ENCODE assay signal across 19 cellular contexts in genomic region chr15:74411686-74412085, GRCh38. TPM values are rescaled to one million over a fixed set of nuclear protein-coding genes. Genes with fewer than 3 reads are reported as not detected.
DNase-seq lines count a peak whose midpoint lies in the region; ATAC-seq, FAIRE-seq and TF ChIP-seq lines count a peak whose summit lies in the region.
"Had no signal": no experiment of that assay in that cellular context is flagged by ENCODE, and none has a peak within 500 bp of the region (broad histone marks: within the 10 kb centered on the region; RNA-seq: fewer than 3 reads in every experiment).

No MANE protein-coding gene starts in this region.

- H3K4me1 ChIP-seq in Karpas-422 (ENCODE audit: low read length) (peaks cover 95% of the 10 kb centered on the region), K562 (replicated peaks in 1 of 2; ENCODE audit: control insufficient read depth in 2 of 2, insufficient read depth in 2 of 2, low read length in 2 of 2) (peaks cover 14 to 49% of the 10 kb centered on the region in 2 experiments; a peak in 4 of 5 replicates)
- H3K4me1 ChIP-seq: Peyer's patch had no signal

- no peaks in the 10 kb centered on the region for H3K9me3 Mint-ChIP-seq in activated T-cell treated with anti-CD3 and anti-CD28 coated beads, Interleukin-2, amount 50 U/mL, for 24 hours
- H3K9me3 Mint-ChIP-seq: CD4-positive, alpha-beta memory T cell had no signal

- H3K79me2 ChIP-seq in Karpas-422 (ENCODE audit: low read length) (no peaks in the 10 kb centered on the region), K562 (ENCODE audit: control insufficient read depth, insufficient read depth, low read length) (no peaks in the 10 kb centered on the region)

- no peak for TF ChIP-seq EP300 in K562 (IDR thresholded peaks at IDR 0.05; ENCODE audit: low read length)

- DNase-seq in activated T-cell treated with anti-CD3 and anti-CD28 coated beads, Interleukin-2, amount 50 U/mL, for 24 hours = no peak
- DNase-seq in activated T-cell treated with anti-CD3 and anti-CD28 coated beads, Interleukin-2, amount 50 U/mL, for 48 hours = no peak
- DNase-seq in Karpas-422 = peak; percentile 84
- no peak for DNase-seq in K562 (ENCODE audit: extremely low read depth in 1 of 4, low spot score in 3 of 4)
- no peak for DNase-seq in NCI-H1092 treated with DMSO at 0.1 percent for 48 hours (lab: John Stamatoyannopoulos, UW)
- DNase-seq: 8988T; CD4-positive, alpha-beta memory T cell; DMS79; HCEC 1CT; KG1; NCI-H146; NCI-H2081; NCI-H82; Peyer's patch; SHP77 had no signal

- FAIRE-seq in K562 (lab: Jason Lieb, UNC) = no peak

- peak overlapping the region; percentile 52 for H3K9ac ChIP-seq in Karpas-422 (ENCODE audit: low read length)
- peak overlapping the region in 1 of 2 experiments; percentile 55; a peak in 2 of 4 replicates for H3K9ac ChIP-seq in K562 (ENCODE audit: insufficient read depth in 1 of 2, low read depth in 2 of 2, low read length in 2 of 2)

- ATAC-seq in K562 (no peak), HG02870 (IDR thresholded peaks at IDR 0.05; ENCODE audit: unreplicated experiment) (no peak), GM21528 (IDR thresholded peaks at IDR 0.05; ENCODE audit: low FRiP score, unreplicated experiment) (no peak)

- no peaks in the 10 kb centered on the region for H3K27me3 Mint-ChIP-seq in activated T-cell treated with anti-CD3 and anti-CD28 coated beads, Interleukin-2, amount 50 U/mL, for 24 hours
- H3K27me3 Mint-ChIP-seq: CD4-positive, alpha-beta memory T cell had no signal

- peaks cover 79% of the 10 kb centered on the region for H3K36me3 Mint-ChIP-seq in activated T-cell treated with anti-CD3 and anti-CD28 coated beads, Interleukin-2, amount 50 U/mL, for 24 hours (ENCODE audit: low read depth)

- intact Hi-C loops in K562 (cut with micrococcal nuclease) = no loop called here

- no peak for TF ChIP-seq CTCF in K562 (IDR thresholded peaks at IDR 0.05 in 2 of 3, conservative IDR thresholded peaks at IDR 0.05 in 1 of 3; ENCODE audit: insufficient read depth in 2 of 3, low read depth in 1 of 3, low read length in 3 of 3)

- peaks cover 3% of the 10 kb centered on the region for H3K9me1 ChIP-seq in K562 (ENCODE audit: control insufficient read depth, insufficient read depth, low read length)

- CTCF ChIA-PET in K562 (lab: Yijun Ruan, JAX; ENCODE audit: low intra/inter-chr PET ratio) = no interaction called here

- H2AFZ ChIP-seq in Karpas-422 (ENCODE audit: low read length) (no peak overlapping the region), K562 (ENCODE audit: low read depth, low read length) (no peak overlapping the region)

- peak overlapping the region; percentile 69 for H3K4me2 ChIP-seq in Karpas-422 (ENCODE audit: low read depth, low read length, poor library complexity, severe bottlenecking)
- no peak overlapping the region for H3K4me2 ChIP-seq in K562 (ENCODE audit: insufficient read depth, low read length)

- peak overlapping the region; percentile 65 for H3K27ac Mint-ChIP-seq in activated T-cell treated with anti-CD3 and anti-CD28 coated beads, Interleukin-2, amount 50 U/mL, for 24 hours
- H3K27ac Mint-ChIP-seq: CD4-positive, alpha-beta memory T cell had no signal

- H4K20me1 ChIP-seq in Karpas-422 (ENCODE audit: insufficient read depth, low read depth, low read length) (peaks cover 10% of the 10 kb centered on the region; the same call in 1 of the 2 replicates), K562 (replicated peaks; ENCODE audit: control insufficient read depth, insufficient read depth, low read length) (no peaks in the 10 kb centered on the region)

- H3K9me3 ChIP-seq in Karpas-422 (ENCODE audit: low read length) = no peaks in the 10 kb centered on the region
- no peaks in the 10 kb centered on the region for H3K9me3 ChIP-seq in K562 (replicated peaks; ENCODE audit: control insufficient read depth, insufficient read depth, low read depth, low read length)
- H3K9me3 ChIP-seq: Peyer's patch had no signal

- TF ChIP-seq RAD21 in K562 (CRISPR knock-in tag; conservative IDR thresholded peaks at IDR 0.05 in 1 of 2, IDR thresholded peaks at IDR 0.05 in 1 of 2) = no peak

- in situ Hi-C loops in K562 (cut with MboI) = no loop called here

- H3K4me1 Mint-ChIP-seq in activated T-cell treated with anti-CD3 and anti-CD28 coated beads, Interleukin-2, amount 50 U/mL, for 24 hours (ENCODE audit: low read depth) = peaks cover 36% of the 10 kb centered on the region
- H3K4me1 Mint-ChIP-seq: CD4-positive, alpha-beta memory T cell had no signal

- POLR2A ChIA-PET in K562 (lab: Yijun Ruan, JAX) = interaction anchor here (0.6 to 3.5 kb wide), 5 partner anchors 10 to 505 kb away, joined by 3 to 24 read pairs (median 6); no protein-coding TSS in a partner anchor

- H3K27ac ChIP-seq in Karpas-422 (ENCODE audit: low read length) (peak overlapping the region; percentile 51), K562 (ENCODE audit: extremely low read depth, low read depth, low read length) (no peak overlapping the region), temporal lobe (ENCODE audit: low read depth, low read length) (peak overlapping the region; percentile 68)
- H3K27ac ChIP-seq: Peyer's patch had no signal

- TF ChIP-seq POLR2A in K562 (conservative IDR thresholded peaks at IDR 0.05) = no peak

- WGBS in K562 (ENCODE audit: insufficient coverage, low coverage, missing lambda C conversion rate) = 87% methylated on average over 12 of the region's 12 CpGs

- H3K4me3 ChIP-seq in Karpas-422 (ENCODE audit: low read length) = peak overlapping the region; percentile 50
- no peak overlapping the region for H3K4me3 ChIP-seq in K562
- H3K4me3 ChIP-seq: Peyer's patch had no signal

- H3K27me3 ChIP-seq in Karpas-422 (ENCODE audit: low read length) (no peaks in the 10 kb centered on the region), K562 (ENCODE audit: control insufficient read depth in 2 of 2, insufficient read depth in 2 of 2, low read length in 2 of 2) (no peaks in the 10 kb centered on the region)
- H3K27me3 ChIP-seq: Peyer's patch had no signal

- H3K36me3 ChIP-seq in Karpas-422 (ENCODE audit: insufficient read depth, low read length) (peaks cover 9% of the 10 kb centered on the region; the same call in 1 of the 2 replicates), K562 (ENCODE audit: control insufficient read depth, insufficient read depth, low read length) (peaks cover 65% of the 10 kb centered on the region; the same call in 2 of the 3 replicates)
- H3K36me3 ChIP-seq: Peyer's patch had no signal

- no TSS peak for BruUV-seq in K562 (replicated peaks; lab: Mats Ljungman, UMichigan)

- no peaks in the 10 kb centered on the region for H3K9me2 ChIP-seq in Karpas-422 (replicated peaks; ENCODE audit: insufficient read depth, low read length)

- no peak overlapping the region for H3K4me3 Mint-ChIP-seq in activated T-cell treated with anti-CD3 and anti-CD28 coated beads, Interleukin-2, amount 50 U/mL, for 24 hours
- H3K4me3 Mint-ChIP-seq: CD4-positive, alpha-beta memory T cell had no signal

RNA-seq across cellular contexts. Expression of gene SEMA7A, which starts 22.1 kb away (rescaled TPM):
- 41.6 and 49.1 TPM in 2 replicates for total RNA-seq in Karpas-422 (2014; rRNA removed; shearing (Covaris generic); ENCODE audit: low replicate concordance)
- total RNA-seq in K562 (2011; cell fraction: chromatin; rRNA removed; ENCODE audit: low replicate concordance) = 17.2 and 52.5 TPM in 2 replicates
- total RNA-seq in K562 (2011; cell fraction: nucleolus; rRNA removed) = 48.0 and 55.7 TPM in 2 replicates
- 32.8 and 33.4 TPM in 2 replicates for total RNA-seq in K562 (2011; cell fraction: nucleoplasm; rRNA removed)
- total RNA-seq in K562 (2014; rRNA removed) (4.8 and 5.7 TPM in 2 replicates), K562 (2014; rRNA removed; fragmentation: Illumina TruSeq; extraction: Trizol) (1.7 and 3.3 TPM in 2 replicates), K562 (2015; rRNA removed; fragmentation: Illumina TruSeq; extraction: Trizol) (6.1 and 6.6 TPM in 2 replicates), K562 (2021) (6.2 and 6.8 TPM in 2 replicates), temporal lobe (25.8 TPM)
- polyA plus RNA-seq in K562 (2011; rRNA removed) (8.2 and 12.8 TPM in 2 replicates), K562 (2014; fragmentation: Illumina TruSeq; extraction: Trizol) (6.4 and 6.8 TPM in 2 replicates), K562 (2014; fragmentation: Nextera tagmentation; extraction: Ambion mirVana) (under 1 TPM in 1 of 2 experiments, not detected in 1; 0.04 TPM), K562 (2014; rRNA removed) (3.6 and 7.2 TPM in 2 replicates)
- polyA plus RNA-seq in K562 (2011; cell fraction: cytosol; rRNA removed) = 15.1 and 15.7 TPM in 2 replicates
- polyA plus RNA-seq in K562 (2011; cell fraction: nucleus; rRNA removed) = 24.4 and 28.1 TPM in 2 replicates
- 12.7 and 16.6 TPM in 2 replicates for polyA plus RNA-seq in K562 (2012)
- polyA minus RNA-seq in K562 (2011; rRNA and poly(A)+ RNA removed) = 7.0 and 9.6 TPM in 2 replicates
- 8.2 and 10.7 TPM in 2 replicates for polyA minus RNA-seq in K562 (2011; cell fraction: cytosol; rRNA and poly(A)+ RNA removed)
- 8.9 and 13.2 TPM in 2 replicates for polyA minus RNA-seq in K562 (2011; cell fraction: nucleus; rRNA and poly(A)+ RNA removed)

RNA-seq across cellular contexts. Expression of gene CYP11A1, which starts 44.2 kb away (rescaled TPM):
- total RNA-seq in Karpas-422 (2014; rRNA removed; shearing (Covaris generic); ENCODE audit: low replicate concordance) = not detected in 2 replicates
- total RNA-seq in K562 (2011; cell fraction: chromatin; rRNA removed; ENCODE audit: low replicate concordance) = 0.21 TPM in 1 of 2 replicates, not detected in the other
- total RNA-seq in K562 (2011; cell fraction: nucleolus; rRNA removed) = not detected in 2 replicates
- total RNA-seq in K562 (2011; cell fraction: nucleoplasm; rRNA removed) = not detected in 2 replicates
- total RNA-seq in K562 (2014; rRNA removed) = 0.12 TPM in 1 of 2 replicates, not detected in the other
- total RNA-seq in K562 (2014; rRNA removed; fragmentation: Illumina TruSeq; extraction: Trizol) = not detected in 2 replicates
- not detected in 2 replicates for total RNA-seq in K562 (2015; rRNA removed; fragmentation: Illumina TruSeq; extraction: Trizol)
- 0.16 and 0.25 TPM in 2 replicates for total RNA-seq in K562 (2021)
- 0.23 and 0.24 TPM in 2 replicates for polyA plus RNA-seq in K562 (2011; rRNA removed)
- polyA plus RNA-seq in K562 (2011; cell fraction: cytosol; rRNA removed) = 0.07 and 0.37 TPM in 2 replicates
- polyA plus RNA-seq in K562 (2011; cell fraction: nucleus; rRNA removed) = 0.08 and 0.61 TPM in 2 replicates
- polyA plus RNA-seq in K562 (2012) = 0.22 and 1.5 TPM in 2 replicates
- 0.06 TPM in 1 of 2 replicates, not detected in the other for polyA plus RNA-seq in K562 (2014; fragmentation: Illumina TruSeq; extraction: Trizol)
- under 1 TPM; 0.06 to 0.10 TPM for polyA plus RNA-seq in K562 (2014; fragmentation: Nextera tagmentation; extraction: Ambion mirVana)
- not detected in 2 replicates for polyA plus RNA-seq in K562 (2014; rRNA removed)
- 0.35 TPM in 1 of 2 replicates, not detected in the other for polyA minus RNA-seq in K562 (2011; rRNA and poly(A)+ RNA removed)
- 0.38 TPM in 1 of 2 replicates, not detected in the other for polyA minus RNA-seq in K562 (2011; cell fraction: cytosol; rRNA and poly(A)+ RNA removed)
- not detected in 2 replicates for polyA minus RNA-seq in K562 (2011; cell fraction: nucleus; rRNA and poly(A)+ RNA removed)
- not detected for total RNA-seq in temporal lobe
- total RNA-seq: CD4-positive, alpha-beta memory T cell; NCI-H460 had no signal
- polyA plus RNA-seq: CD4-positive, alpha-beta memory T cell had no signal

RNA-seq across cellular contexts. Expression of gene UBL7, which starts 49.3 kb away (rescaled TPM):
- total RNA-seq in Karpas-422 (2014; rRNA removed; shearing (Covaris generic); ENCODE audit: low replicate concordance) = 71.3 and 84.2 TPM in 2 replicates
- total RNA-seq in K562 (2011; cell fraction: chromatin; rRNA removed; ENCODE audit: low replicate concordance) = 9.1 and 12.8 TPM in 2 replicates
- 12.8 and 16.2 TPM in 2 replicates for total RNA-seq in K562 (2011; cell fraction: nucleolus; rRNA removed)
- 10.7 and 15.0 TPM in 2 replicates for total RNA-seq in K562 (2011; cell fraction: nucleoplasm; rRNA removed)
- total RNA-seq in K562 (2014; rRNA removed) (36.6 and 79.6 TPM in 2 replicates), K562 (2014; rRNA removed; fragmentation: Illumina TruSeq; extraction: Trizol) (26.2 and 29.3 TPM in 2 replicates), K562 (2015; rRNA removed; fragmentation: Illumina TruSeq; extraction: Trizol) (31.1 and 32.4 TPM in 2 replicates), K562 (2021) (51.7 and 65.5 TPM in 2 replicates), temporal lobe (16.5 TPM)
- polyA plus RNA-seq in K562 (2011; rRNA removed) (63.4 and 64.7 TPM in 2 replicates), K562 (2014; fragmentation: Illumina TruSeq; extraction: Trizol) (52.8 and 65.0 TPM in 2 replicates), K562 (2014; fragmentation: Nextera tagmentation; extraction: Ambion mirVana) (10 to 100 TPM; 19.2 to 44.9 TPM), K562 (2014; rRNA removed) (47.8 and 70.3 TPM in 2 replicates)
- polyA plus RNA-seq in K562 (2011; cell fraction: cytosol; rRNA removed) = 107 and 180 TPM in 2 replicates
- polyA plus RNA-seq in K562 (2011; cell fraction: nucleus; rRNA removed) = 29.7 and 35.7 TPM in 2 replicates
- polyA plus RNA-seq in K562 (2012) = 41.6 and 62.1 TPM in 2 replicates
- polyA minus RNA-seq in K562 (2011; rRNA and poly(A)+ RNA removed) = 40.5 and 52.2 TPM in 2 replicates
- polyA minus RNA-seq in K562 (2011; cell fraction: cytosol; rRNA and poly(A)+ RNA removed) = 40.3 and 40.8 TPM in 2 replicates
- 8.6 and 10.9 TPM in 2 replicates for polyA minus RNA-seq in K562 (2011; cell fraction: nucleus; rRNA and poly(A)+ RNA removed)
